ENCODE assay signal across 13 cellular contexts in genomic region chr5:172748341-172748843, GRCh38. TPM values are rescaled to one million over a fixed set of nuclear protein-coding genes. Genes with fewer than 3 reads are reported as not detected.
DNase-seq lines count a peak whose midpoint lies in the region; ATAC-seq and TF ChIP-seq lines count a peak whose summit lies in the region.
"Had no signal": no experiment of that assay in that cellular context is flagged by ENCODE, and none has a peak within 500 bp of the region (broad histone marks: within the 10 kb centered on the region; RNA-seq: fewer than 3 reads in every experiment).

No MANE protein-coding gene starts in this region.

- no peak overlapping the region for H3K27ac Mint-ChIP-seq in neural progenitor cell
- H3K27ac Mint-ChIP-seq: activated naive CD8-positive, alpha-beta T cell; stimulated activated naive CD8-positive, alpha-beta T cell treated with anti-CD3 and anti-CD28 coated beads, Interleukin-15, amount 100 ng/mL, for 72 hours had no signal

- no peaks in the 10 kb centered on the region for H3F3A ChIP-seq in neural progenitor cell (ENCODE audit: low read depth)

- H3K36me3 Mint-ChIP-seq in neural progenitor cell: no peaks in the 10 kb centered on the region
- H3K36me3 Mint-ChIP-seq: CD14-positive monocyte had no signal

- peak in 1 of 2 donors; percentile 61 for TF ChIP-seq POLR2A in heart left ventricle (IDR thresholded peaks at IDR 0.05)

- no peaks in the 10 kb centered on the region for H4K20me1 ChIP-seq in neural progenitor cell (ENCODE audit: low read depth)

- ATAC-seq in heart left ventricle (peak; percentile 72 to 91 (median 85)), HG03457 (IDR thresholded peaks at IDR 0.05; ENCODE audit: unreplicated experiment) (no peak)
- ATAC-seq: HCT116; Panc1; stimulated activated naive CD8-positive, alpha-beta T cell treated with anti-CD3 and anti-CD28 coated beads, Interleukin-15, amount 100 ng/mL, for 72 hours had no signal

- peaks cover 3% of the 10 kb centered on the region for H3K4me1 Mint-ChIP-seq in neural progenitor cell

- H3K9ac ChIP-seq in neural progenitor cell: no peak overlapping the region

- no peaks in the 10 kb centered on the region for H3K79me2 ChIP-seq in neural progenitor cell (ENCODE audit: low read depth)

- no peak overlapping the region for H3K4me2 ChIP-seq in neural progenitor cell

- H3K27me3 ChIP-seq in heart left ventricle (no peaks in the 10 kb centered on the region), neural progenitor cell (peaks cover 5% of the 10 kb centered on the region), tibial artery (no peaks in the 10 kb centered on the region)

- H3K27ac ChIP-seq in caudate nucleus (ENCODE audit: low read depth, low read length) (peak overlapping the region; percentile 76), heart left ventricle (peak overlapping the region; percentile 76 to 97 (median 92)), neural progenitor cell (no peak overlapping the region), tibial artery (peak overlapping the region; percentile 90 to 92)

- H2AFZ ChIP-seq in neural progenitor cell (replicated peaks): peak overlapping the region; percentile 92

- H3K4me3 ChIP-seq in heart left ventricle (peak overlapping the region in 8 of 12 donors; percentile 6 to 28 (median 14)), neural progenitor cell (no peak overlapping the region), tibial artery (peak overlapping the region; percentile 5 to 6), foreskin fibroblast (ENCODE audit: low read depth in 1 of 2, low read length in 2 of 2) (no peak overlapping the region)

- H3K4me3 Mint-ChIP-seq in neural progenitor cell: no peak overlapping the region
- H3K4me3 Mint-ChIP-seq: activated naive CD8-positive, alpha-beta T cell; CD14-positive monocyte; stimulated activated naive CD8-positive, alpha-beta T cell treated with anti-CD3 and anti-CD28 coated beads, Interleukin-15, amount 100 ng/mL, for 72 hours had no signal

- H3K36me3 ChIP-seq in heart left ventricle (no peaks in the 10 kb centered on the region), neural progenitor cell (no peaks in the 10 kb centered on the region), tibial artery (no peaks in the 10 kb centered on the region)

- no peak for DNase-seq in caudate nucleus (lab: John Stamatoyannopoulos, UW)
- DNase-seq in heart left ventricle: peak; percentile 90 to 96 (median 93)
- peak; percentile 64 for DNase-seq in neural progenitor cell (ENCODE audit: low spot score)
- DNase-seq in tibial artery: peak; percentile 81 to 98
- no peak for DNase-seq in foreskin fibroblast
- no peak for DNase-seq in stimulated activated CD4-positive, alpha-beta T cell treated with anti-CD3 and anti-CD28 coated beads, Interleukin-4, amount 100 ng/mL, for 24 hours
- DNase-seq in LoVo (ENCODE audit: low spot score): no peak
- DNase-seq: stimulated activated naive CD8-positive, alpha-beta T cell treated with anti-CD3 and anti-CD28 coated beads, Interleukin-15, amount 100 ng/mL, for 72 hours had no signal

- peaks cover 7% of the 10 kb centered on the region for H3K9me3 Mint-ChIP-seq in neural progenitor cell

- TF ChIP-seq CTCF in heart left ventricle (IDR thresholded peaks at IDR 0.05) (peak in 1 of 12 donors; percentile 10), neural progenitor cell (IDR thresholded peaks at IDR 0.05) (no peak), tibial artery (IDR thresholded peaks at IDR 0.05) (peak in 1 of 2 experiments; percentile 22), foreskin fibroblast (IDR thresholded peaks at IDR 0.05; ENCODE audit: low read depth, low read length) (no peak)

- peaks cover 5% of the 10 kb centered on the region for H3K27me3 Mint-ChIP-seq in neural progenitor cell (ENCODE audit: insufficient read depth, low read depth)
- H3K27me3 Mint-ChIP-seq: activated naive CD8-positive, alpha-beta T cell; stimulated activated naive CD8-positive, alpha-beta T cell treated with anti-CD3 and anti-CD28 coated beads, Interleukin-15, amount 100 ng/mL, for 72 hours had no signal

- WGBS in heart left ventricle, 4 donors: 11 to 22% (median 16%) methylated on average over 25 to 36 of the region's 36 CpGs

- H3K4me1 ChIP-seq in heart left ventricle: peaks cover 7 to 84% (median 44%) of the 10 kb centered on the region in 12 donors
- no peaks in the 10 kb centered on the region for H3K4me1 ChIP-seq in neural progenitor cell
- H3K4me1 ChIP-seq in tibial artery: peaks cover 0 to 80% (median 40%) of the 10 kb centered on the region in 4 donors

- H3K9me3 ChIP-seq in heart left ventricle (peaks cover 0 to 8% (median 0%) of the 10 kb centered on the region in 12 donors), neural progenitor cell (ENCODE audit: low read depth) (peaks cover 3% of the 10 kb centered on the region), tibial artery (no peaks in the 10 kb centered on the region)

- intact Hi-C loops in heart left ventricle (cut with DNase I) (loop anchor here in 6 of 10 donors (1.0 to 2.0 kb wide), 8 partner anchors 17 to 32 kb away; partner anchors contain the start of gene DUSP1 (in 2 of the 6)), tibial artery (cut with DNase I; ENCODE audit: low total_unique reads) (loop anchor here (2.0 kb wide), 1 partner anchor 16 kb away; no protein-coding TSS in a partner anchor)

RNA-seq across cellular contexts. Expression of gene DUSP1, which starts 22.6 kb away (rescaled TPM):
- total RNA-seq in heart left ventricle (100 to 1,000 TPM in 4 of 9 donors, 10 to 100 TPM in 5; 39.9 to 335 (median 78.2) TPM), neural progenitor cell (ENCODE audit: low replicate concordance) (4.2 and 12.8 TPM in 2 replicates)
- polyA plus RNA-seq in heart left ventricle: 100 to 1,000 TPM in 1 of 2 donors, 10 to 100 TPM in 1; 24.3 to 116 TPM

Comparison
In these comparisons a context has a peak if more than half of its experiments do, and no peak if none do; other contexts are left out.
1. DNase-seq: peak in heart left ventricle (5 of 5), neural progenitor cell (single experiment) and tibial artery (2 of 2); none in caudate nucleus (0 of 61), foreskin fibroblast (0 of 2), stimulated activated CD4-positive, alpha-beta T cell treated with anti-CD3 and anti-CD28 coated beads, Interleukin-4, amount 100 ng/mL, for 24 hours (single experiment) and LoVo (single experiment).
2. H3K4me3 ChIP-seq: peak in heart left ventricle (8 of 12) and tibial artery (2 of 2); none in neural progenitor cell (single experiment) and foreskin fibroblast (0 of 2).